In genomic region chr19:47417746-47418594, GRCh38 we compare ENCODE assay signal across 10 cellular contexts. TPM values are rescaled to one million over a fixed set of nuclear protein-coding genes. Genes with fewer than 3 reads are reported as not detected.
A peak's percentile ranks its signal among the peaks of the same experiment; 100 is the strongest.
DNase-seq lines count a peak whose midpoint lies in the region; ATAC-seq and TF ChIP-seq lines count a peak whose summit lies in the region.
"Had no signal": no experiment of that assay in that cellular context is flagged by ENCODE, and none has a peak within 500 bp of the region (broad histone marks: within the 10 kb centered on the region; RNA-seq: fewer than 3 reads in every experiment).

No MANE protein-coding gene starts in this region.

- H3K27ac ChIP-seq in OCI-LY3 (ENCODE audit: low read length) (no peak overlapping the region), fibroblast of lung (ENCODE audit: insufficient read depth, low read length) (no peak overlapping the region), psoas muscle (no peak overlapping the region)
- H3K27ac ChIP-seq: SK-N-MC had no signal

- H3K27me3 ChIP-seq in OCI-LY3 (ENCODE audit: low read depth, low read length) (peaks cover 61% of the 10 kb centered on the region), fibroblast of lung (ENCODE audit: control insufficient read depth, insufficient read depth, low read length) (peaks cover 40% of the 10 kb centered on the region), psoas muscle (ENCODE audit: insufficient read depth in 3 of 3, low read length in 2 of 3) (peaks cover 0 to 80% (median 43%) of the 10 kb centered on the region in 3 donors)

- peak overlapping the region; percentile 59 for H3K4me2 ChIP-seq in OCI-LY3 (ENCODE audit: low read length)
- H3K4me2 ChIP-seq in fibroblast of lung (ENCODE audit: extremely low read depth, insufficient read depth, low read length): peak overlapping the region; percentile 87

- intact Hi-C loops in psoas muscle (cut with DNase I): no loop called here

- no peaks in the 10 kb centered on the region for H3K79me2 ChIP-seq in OCI-LY3 (ENCODE audit: low read length)
- no peaks in the 10 kb centered on the region for H3K79me2 ChIP-seq in fibroblast of lung (ENCODE audit: control insufficient read depth, insufficient read depth, low read length)

- H4K20me1 ChIP-seq in OCI-LY3 (ENCODE audit: insufficient read depth, low read length): 0 out of 2 replicates have a peak, but pooled peaks cover 4% of the 10 kb centered on the region
- H4K20me1 ChIP-seq in fibroblast of lung (ENCODE audit: control insufficient read depth, extremely low read depth, insufficient read depth, low read length): no peaks in the 10 kb centered on the region

- H2AFZ ChIP-seq in OCI-LY3 (ENCODE audit: low read depth, low read length) (no peak overlapping the region), fibroblast of lung (ENCODE audit: low read length) (no peak overlapping the region)

- no peaks in the 10 kb centered on the region for H3K36me3 ChIP-seq in OCI-LY3 (replicated peaks; ENCODE audit: low read depth, low read length)
- H3K36me3 ChIP-seq in fibroblast of lung (ENCODE audit: control insufficient read depth, insufficient read depth, low read length): peaks cover 4% of the 10 kb centered on the region
- no peaks in the 10 kb centered on the region for H3K36me3 ChIP-seq in psoas muscle (ENCODE audit: insufficient read depth in 1 of 2, low read depth in 1 of 2)

- H3K4me1 ChIP-seq in OCI-LY3 (ENCODE audit: low read length): no peaks in the 10 kb centered on the region
- peaks cover 5% of the 10 kb centered on the region for H3K4me1 ChIP-seq in fibroblast of lung (ENCODE audit: control insufficient read depth, extremely low read depth, insufficient read depth, low read length)
- no peaks in the 10 kb centered on the region for H3K4me1 ChIP-seq in psoas muscle

- TF ChIP-seq CTCF in OCI-LY3 (IDR thresholded peaks at IDR 0.05; ENCODE audit: low read depth, low read length): no peak
- no peak for TF ChIP-seq CTCF in fibroblast of lung (conservative IDR thresholded peaks at IDR 0.05 in 1 of 2, IDR thresholded peaks at IDR 0.05 in 1 of 2; ENCODE audit: low read depth in 1 of 2, low read length in 2 of 2)
- no peak for TF ChIP-seq CTCF in psoas muscle (IDR thresholded peaks at IDR 0.05)

- H3K9ac ChIP-seq in OCI-LY3 (ENCODE audit: low read length) (no peak overlapping the region), fibroblast of lung (ENCODE audit: insufficient read depth, low read length) (peak overlapping the region; percentile 69)

- no peak for ATAC-seq in psoas muscle
- no peak for ATAC-seq in GM18867 (IDR thresholded peaks at IDR 0.05; ENCODE audit: unreplicated experiment)

- DNase-seq in DMS53 treated with DMSO at 0.1 percent for 48 hours (lab: John Stamatoyannopoulos, UW; ENCODE audit: unreplicated experiment): peak; percentile 17
- DNase-seq in fibroblast of lung (ENCODE audit: low read depth in 2 of 2): peak in 1 of 2 donors; percentile 19
- no peak for DNase-seq in psoas muscle
- no peak for DNase-seq in activated CD8-positive, alpha-beta memory T cell treated with anti-CD3 and anti-CD28 coated beads, Interleukin-2, amount 50 U/mL, for 48 hours
- DNase-seq in NCI-H2081 (lab: John Stamatoyannopoulos, UW): no peak
- DNase-seq in NCI-H187 treated with DMSO at 0.1 percent for 48 hours (lab: John Stamatoyannopoulos, UW): no peak
- DNase-seq: cortex of kidney had no signal

- 3 to 7% (median 3%) methylated on average over 29 of the region's 29 CpGs for WGBS in psoas muscle, 3 donors

- peak overlapping the region; percentile 74 for H3K4me3 ChIP-seq in OCI-LY3 (ENCODE audit: low read length)
- peak overlapping the region; percentile 28 to 75 (median 62) for H3K4me3 ChIP-seq in fibroblast of lung (replicated peaks in 1 of 4; ENCODE audit: control extremely low read depth in 1 of 4, insufficient read depth in 1 of 4, low read depth in 3 of 4, low read length in 4 of 4)
- H3K4me3 ChIP-seq in psoas muscle: peak overlapping the region; percentile 15

- no peaks in the 10 kb centered on the region for H3K9me3 ChIP-seq in OCI-LY3 (ENCODE audit: insufficient read depth, low read length)
- no peaks in the 10 kb centered on the region for H3K9me3 ChIP-seq in fibroblast of lung (ENCODE audit: control insufficient read depth, insufficient read depth, low read depth, low read length)
- no peaks in the 10 kb centered on the region for H3K9me3 ChIP-seq in psoas muscle

RNA-seq across cellular contexts. Expression of gene MEIS3, which starts 1.4 kb away (rescaled TPM):
- 40.3 and 57.8 TPM in 2 replicates for total RNA-seq in fibroblast of lung
- 18.5 and 30.5 TPM in 2 replicates for polyA plus RNA-seq in fibroblast of lung
- polyA plus RNA-seq in fibroblast of lung (2012): 34.9 and 65.1 TPM in 2 replicates
- polyA minus RNA-seq in fibroblast of lung (ENCODE audit: low replicate concordance): 33.0 and 104 TPM in 2 replicates
- total RNA-seq in psoas muscle: 1 to 10 TPM; 1.3 to 2.1 (median 1.8) TPM
- polyA plus RNA-seq in psoas muscle: 1 to 10 TPM in 2 of 3 donors, under 1 TPM in 1; 0.83 to 2.4 (median 1.4) TPM

RNA-seq across cellular contexts. Expression of gene SLC8A2, which starts 53.7 kb away (rescaled TPM):
- total RNA-seq in fibroblast of lung (under 0.01 TPM in 1 of 2 replicates, not detected in the other), psoas muscle (under 1 TPM; 0.13 to 0.54 (median 0.25) TPM)
- polyA plus RNA-seq in fibroblast of lung (not detected in 2 replicates), psoas muscle (under 1 TPM in 2 of 3 donors, not detected in 1; 0.12 to 0.18 TPM)
- not detected in 2 replicates for polyA plus RNA-seq in fibroblast of lung (2012)
- not detected in 2 replicates for polyA minus RNA-seq in fibroblast of lung (ENCODE audit: low replicate concordance)

Comparison
In these comparisons a context has a peak if more than half of its experiments do, and no peak if none do; other contexts are left out.
1. H3K4me3 ChIP-seq: peak in every context shown above with its lines; median percentile 74 in OCI-LY3; 62 in fibroblast of lung; 15 in psoas muscle.
2. RNA of gene MEIS3, which starts 1.4 kb away (total RNA-seq): 40.3 to 57.8 TPM in fibroblast of lung; 1.3 to 2.1 TPM in psoas muscle; every median in the first group is over 10 times any median in the second.